23 cellular contexts compared by ENCODE assay signal in genomic region chr5:104062495-104063377, GRCh38.
DNase-seq lines count a peak whose midpoint lies in the region; ATAC-seq, FAIRE-seq and TF ChIP-seq lines count a peak whose summit lies in the region.
"Had no signal": no experiment of that assay in that cellular context is flagged by ENCODE, and none has a peak within 500 bp of the region (broad histone marks: within the 10 kb centered on the region; RNA-seq: fewer than 3 reads in every experiment).

No MANE protein-coding gene starts in this region.

- H3K27me3 ChIP-seq in breast epithelium = no peaks in the 10 kb centered on the region
- H3K27me3 ChIP-seq in GM12878 (replicated peaks in 1 of 2; ENCODE audit: control insufficient read depth in 2 of 2, insufficient read depth in 2 of 2, low read length in 1 of 2) = no peaks in the 10 kb centered on the region
- no peaks in the 10 kb centered on the region for H3K27me3 ChIP-seq in mesendoderm (ENCODE audit: insufficient read depth, low read length, poor library complexity)
- H3K27me3 ChIP-seq in heart right ventricle = no peaks in the 10 kb centered on the region
- H3K27me3 ChIP-seq in ovary = no peaks in the 10 kb centered on the region
- H3K27me3 ChIP-seq: right atrium auricular region, upper lobe of right lung had no signal

- H3K4me3 ChIP-seq in breast epithelium (no peak overlapping the region), GM12878 (no peak overlapping the region), mesendoderm (ENCODE audit: low read length) (no peak overlapping the region), heart right ventricle (no peak overlapping the region), ovary (no peak overlapping the region)
- H3K4me3 ChIP-seq: right atrium auricular region, upper lobe of right lung had no signal

- no peaks in the 10 kb centered on the region for H3K79me1 ChIP-seq in mesendoderm (ENCODE audit: low read length)

- H3K9me3 Mint-ChIP-seq in MCF 10A (ENCODE audit: unreplicated experiment) (no peaks in the 10 kb centered on the region), type B pancreatic cell (no peaks in the 10 kb centered on the region)
- H3K9me3 Mint-ChIP-seq: activated naive CD8-positive, alpha-beta T cell treated with anti-CD3 and anti-CD28 coated beads, Interleukin-2, amount 10 ng/mL, durations not matched to agents 7 days and 5 days had no signal

- no peaks in the 10 kb centered on the region for H3K36me3 ChIP-seq in breast epithelium
- H3K36me3 ChIP-seq in GM12878 (ENCODE audit: control insufficient read depth in 2 of 2, insufficient read depth in 2 of 2, low read length in 1 of 2) = no peaks in the 10 kb centered on the region
- no peaks in the 10 kb centered on the region for H3K36me3 ChIP-seq in mesendoderm (ENCODE audit: control insufficient read depth, insufficient read depth, low read length)
- H3K36me3 ChIP-seq in heart right ventricle = no peaks in the 10 kb centered on the region
- H3K36me3 ChIP-seq in ovary = no peaks in the 10 kb centered on the region
- H3K36me3 ChIP-seq: right atrium auricular region, upper lobe of right lung had no signal

- WGBS in GM12878 (ENCODE audit: insufficient coverage, insufficient replicate concordance, low lambda C conversion rate, missing lambda C conversion rate) = 39% methylated on average over 9 of the region's 9 CpGs
- WGBS in mesendoderm (ENCODE audit: extremely low coverage, insufficient coverage, low lambda C conversion rate) = no CpG with 5 or more reads among the region's 9 CpGs
- WGBS in heart right ventricle, 2 donors = 76 to 82% methylated on average over 9 of the region's 9 CpGs
- 61 to 69% (median 63%) methylated on average over 9 of the region's 9 CpGs for WGBS in ovary, 3 donors

- no peak overlapping the region for H2AFZ ChIP-seq in GM12878 (ENCODE audit: control insufficient read depth, low read depth, low read length)

- H3K27ac ChIP-seq in breast epithelium (no peak overlapping the region), GM12878 (ENCODE audit: control insufficient read depth, insufficient read depth) (no peak overlapping the region), mesendoderm (ENCODE audit: low read depth, low read length) (no peak overlapping the region), heart right ventricle (no peak overlapping the region), ovary (no peak overlapping the region)
- H3K27ac ChIP-seq: right atrium auricular region, upper lobe of right lung had no signal

- H3K36me3 Mint-ChIP-seq in MCF 10A (ENCODE audit: insufficient read depth, unreplicated experiment) (no peaks in the 10 kb centered on the region), type B pancreatic cell (no peaks in the 10 kb centered on the region)
- H3K36me3 Mint-ChIP-seq: activated naive CD8-positive, alpha-beta T cell treated with anti-CD3 and anti-CD28 coated beads, Interleukin-2, amount 10 ng/mL, durations not matched to agents 7 days and 5 days; brain had no signal

- H3K9me3 ChIP-seq in breast epithelium (no peaks in the 10 kb centered on the region), GM12878 (replicated peaks; ENCODE audit: control insufficient read depth, insufficient read depth, low read length) (no peaks in the 10 kb centered on the region), heart right ventricle (peaks cover 0 to 11% (median 0%) of the 10 kb centered on the region in 11 donors), ovary (no peaks in the 10 kb centered on the region)
- H3K9me3 ChIP-seq: right atrium auricular region, SK-N-SH, upper lobe of right lung had no signal

- H3K9ac ChIP-seq in GM12878 (ENCODE audit: control insufficient read depth, insufficient read depth, low read length) (no peak overlapping the region), mesendoderm (ENCODE audit: low read length) (no peak overlapping the region)
- H3K9ac ChIP-seq: SK-N-SH had no signal

- in situ Hi-C loops in GM12878 (cut with MboI) = no loop called here

- no peak overlapping the region for H4K8ac ChIP-seq in mesendoderm (ENCODE audit: low read depth, low read length)

- peak overlapping the region; percentile 59 for H3K4ac ChIP-seq in mesendoderm (ENCODE audit: low read depth, low read length)

- H3K4me1 ChIP-seq in breast epithelium (no peaks in the 10 kb centered on the region), GM12878 (ENCODE audit: control insufficient read depth, insufficient read depth, low read length) (no peaks in the 10 kb centered on the region), mesendoderm (ENCODE audit: control insufficient read depth, low read depth, low read length) (no peaks in the 10 kb centered on the region), heart right ventricle (no peaks in the 10 kb centered on the region), ovary (ENCODE audit: insufficient read depth) (no peaks in the 10 kb centered on the region)
- H3K4me1 ChIP-seq: right atrium auricular region, upper lobe of right lung had no signal

- CTCF ChIA-PET in MCF 10A (lab: Yijun Ruan, JAX) (no interaction called here), GM12878 (lab: Yijun Ruan, JAX) (interaction anchor here (1.6 kb wide), 1 partner anchor 10 kb away, joined by 5 read pairs; no protein-coding TSS in a partner anchor)

- DNase-seq in MCF 10A (ENCODE audit: unreplicated experiment) (peak; percentile 14), breast epithelium (ENCODE audit: low spot score in 2 of 2) (no peak), GM12878 (ENCODE audit: low read depth, low spot score) (no peak), mesendoderm (no peak), type B pancreatic cell (ENCODE audit: extremely low spot score, unreplicated experiment) (no peak), heart right ventricle (no peak), ovary (no peak), GOT3 (lab: John Stamatoyannopoulos, UW) (no peak)
- DNase-seq: activated naive CD8-positive, alpha-beta T cell treated with anti-CD3 and anti-CD28 coated beads, Interleukin-2, amount 10 ng/mL, durations not matched to agents 7 days and 5 days; DMS79 treated with DMSO at 0.1 percent for 48 hours; NCI-H1417 treated with DMSO at 0.1 percent for 48 hours; NCI-H2107; NCI-H510A; occipital lobe; SK-N-SH; stimulated activated CD4-positive, alpha-beta T cell treated with anti-CD3 and anti-CD28 coated beads, Interleukin-12 subunit alpha, Interleukin-12 subunit beta, amount 100 ng/mL, for 4 hours; T-helper 2 cell; upper lobe of right lung had no signal

- H3K27me3 Mint-ChIP-seq in MCF 10A (ENCODE audit: insufficient read depth, unreplicated experiment) (no peaks in the 10 kb centered on the region), type B pancreatic cell (peaks cover 4% of the 10 kb centered on the region)
- H3K27me3 Mint-ChIP-seq: activated naive CD8-positive, alpha-beta T cell treated with anti-CD3 and anti-CD28 coated beads, Interleukin-2, amount 10 ng/mL, durations not matched to agents 7 days and 5 days; B cell had no signal

- H3K4me1 Mint-ChIP-seq in MCF 10A (ENCODE audit: insufficient read depth, unreplicated experiment) (no peaks in the 10 kb centered on the region), type B pancreatic cell (ENCODE audit: unreplicated experiment) (peaks cover 8% of the 10 kb centered on the region)
- H3K4me1 Mint-ChIP-seq: activated naive CD8-positive, alpha-beta T cell treated with anti-CD3 and anti-CD28 coated beads, Interleukin-2, amount 10 ng/mL, durations not matched to agents 7 days and 5 days; B cell; brain had no signal

- H3K23ac ChIP-seq in mesendoderm (ENCODE audit: low read length) = no peak overlapping the region

- no peak overlapping the region for H2BK5ac ChIP-seq in mesendoderm (ENCODE audit: low read length)

- TF ChIP-seq POLR2A in breast epithelium (IDR thresholded peaks at IDR 0.05) = no peak
- TF ChIP-seq POLR2A in GM12878 (IDR thresholded peaks at IDR 0.05; ENCODE audit: low read depth, low read length) = no peak
- TF ChIP-seq POLR2A in ovary (IDR thresholded peaks at IDR 0.05) = no peak

- no peak overlapping the region for H2BK120ac ChIP-seq in mesendoderm (ENCODE audit: low read depth, low read length)

- RAD21 ChIA-PET in GM12878 (lab: Charles Lee; ENCODE audit: unreplicated experiment) = no interaction called here

- TF ChIP-seq CTCF in MCF 10A (IDR thresholded peaks at IDR 0.05; ENCODE audit: unreplicated experiment) (no peak), breast epithelium (IDR thresholded peaks at IDR 0.05) (no peak), GM12878 (IDR thresholded peaks at IDR 0.05 in 2 of 3, conservative IDR thresholded peaks at IDR 0.05 in 1 of 3; ENCODE audit: control insufficient read depth in 2 of 3, extremely low read depth in 1 of 3, insufficient read depth in 1 of 3, low read depth in 3 of 3, low read length in 3 of 3) (no peak), type B pancreatic cell (conservative IDR thresholded peaks at IDR 0.05) (no peak), heart right ventricle (IDR thresholded peaks at IDR 0.05) (no peak), ovary (IDR thresholded peaks at IDR 0.05) (no peak)

- H3K27ac Mint-ChIP-seq in MCF 10A (ENCODE audit: low read depth, unreplicated experiment) (no peak overlapping the region), type B pancreatic cell (peak overlapping the region; percentile 91)
- H3K27ac Mint-ChIP-seq: activated naive CD8-positive, alpha-beta T cell treated with anti-CD3 and anti-CD28 coated beads, Interleukin-2, amount 10 ng/mL, durations not matched to agents 7 days and 5 days; B cell; brain had no signal

- no TSS peak for BruUV-seq in MCF 10A (replicated peaks; lab: Mats Ljungman, UMichigan)
- BruUV-seq in GM12878 (replicated peaks; lab: Mats Ljungman, UMichigan) = no TSS peak

- TF ChIP-seq EP300 in GM12878 (IDR thresholded peaks at IDR 0.05; ENCODE audit: borderline replicate concordance in 1 of 2, control insufficient read depth in 1 of 2, low read depth in 2 of 2, low read length in 2 of 2) = no peak
- no peak for TF ChIP-seq EP300 in ovary (IDR thresholded peaks at IDR 0.05)

- H3K4me3 Mint-ChIP-seq in MCF 10A (ENCODE audit: unreplicated experiment) = no peak overlapping the region
- peak overlapping the region; percentile 80 for H3K4me3 Mint-ChIP-seq in type B pancreatic cell
- H3K4me3 Mint-ChIP-seq: activated naive CD8-positive, alpha-beta T cell treated with anti-CD3 and anti-CD28 coated beads, Interleukin-2, amount 10 ng/mL, durations not matched to agents 7 days and 5 days; B cell; brain had no signal

- H4K5ac ChIP-seq in mesendoderm (ENCODE audit: low read length) = no peak overlapping the region

- no peak overlapping the region for H2AK5ac ChIP-seq in mesendoderm (ENCODE audit: low read length)

- no peak for FAIRE-seq in GM12878 (lab: Jason Lieb, UNC)
- FAIRE-seq: A204.1, GM19239 had no signal

- peak; percentile 46; the same call in 2 of the 3 replicates for ATAC-seq in GM12878
- no peak for ATAC-seq in heart right ventricle
- ATAC-seq: upper lobe of right lung had no signal

- POLR2A ChIA-PET in MCF 10A (lab: Yijun Ruan, JAX) = no interaction called here
- POLR2A ChIA-PET in GM12878 (lab: Charles Lee) = interaction anchor here (1.2 kb wide), 1 partner anchor 153 kb away, joined by 3 read pairs; no protein-coding TSS in a partner anchor

- SMC1A ChIA-PET in GM12878 (lab: Charles Lee; ENCODE audit: uncharacterized antibody, unreplicated experiment) = interaction anchor here (0.8 to 1.6 kb wide), 6 partner anchors 10 to 286 kb away, joined by 3 to 5 read pairs (median 3); no protein-coding TSS in a partner anchor

- peak overlapping the region; percentile 3 for H3K18ac ChIP-seq in mesendoderm (ENCODE audit: low read length)

- H4K20me1 ChIP-seq in GM12878 (ENCODE audit: control insufficient read depth, insufficient read depth) = no peaks in the 10 kb centered on the region

- intact Hi-C loops in MCF 10A (cut with micrococcal nuclease) = no loop called here
- intact Hi-C loops in breast epithelium (cut with DNase I; ENCODE audit: low total_unique reads) = no loop called here
- intact Hi-C loops in GM12878 (cut with micrococcal nuclease; ENCODE audit: unreplicated experiment) = no loop called here
- intact Hi-C loops in heart right ventricle (cut with DNase I) = no loop called here
- intact Hi-C loops in ovary (cut with DNase I) = no loop called here

- TF ChIP-seq RAD21 in GM12878 (IDR thresholded peaks at IDR 0.05; ENCODE audit: insufficient read depth, low read depth, low read length) = no peak

- H2BK15ac ChIP-seq in mesendoderm (replicated peaks; ENCODE audit: low read depth) = no peak overlapping the region

- H3K79me2 ChIP-seq in GM12878 (ENCODE audit: control insufficient read depth, insufficient read depth, low read length) = no peaks in the 10 kb centered on the region
- no peaks in the 10 kb centered on the region for H3K79me2 ChIP-seq in mesendoderm (ENCODE audit: control insufficient read depth, insufficient read depth, low read length)

- H3K4me2 ChIP-seq in GM12878 (ENCODE audit: control insufficient read depth, insufficient read depth) (no peak overlapping the region), mesendoderm (ENCODE audit: low read length) (no peak overlapping the region)
- H3K4me2 ChIP-seq: SK-N-SH had no signal

- peak overlapping the region; percentile 5 for H3K56ac ChIP-seq in mesendoderm (ENCODE audit: low read length)
